23 cellular contexts compared by ENCODE assay signal in genomic region chr20:38230253-38230551, GRCh38. TPM values are rescaled to one million over a fixed set of nuclear protein-coding genes. Genes with fewer than 3 reads are reported as not detected.
A peak's percentile ranks its signal among the peaks of the same experiment; 100 is the strongest.
DNase-seq lines count a peak whose midpoint lies in the region; ATAC-seq, FAIRE-seq and TF ChIP-seq lines count a peak whose summit lies in the region.
"Had no signal": no experiment of that assay in that cellular context is flagged by ENCODE, and none has a peak within 500 bp of the region (broad histone marks: within the 10 kb centered on the region; RNA-seq: fewer than 3 reads in every experiment).

No MANE protein-coding gene starts in this region.

- POLR2A ChIA-PET in A549 (lab: Yijun Ruan, JAX) = interaction anchor here (0.7 kb wide), 1 partner anchor 39 kb away, joined by 5 read pairs; no protein-coding TSS in a partner anchor

- H3K4me3 ChIP-seq in A549 (no peak overlapping the region), brain microvascular endothelial cell (ENCODE audit: low read depth, low read length) (no peak overlapping the region), upper lobe of left lung (no peak overlapping the region)
- H3K4me3 ChIP-seq: BLaER1, GM12878 had no signal

- H3K9me3 ChIP-seq in A549 (no peaks in the 10 kb centered on the region), upper lobe of left lung (no peaks in the 10 kb centered on the region)
- H3K9me3 ChIP-seq: BE2C, BLaER1 had no signal

- ATAC-seq in A549 (no peak), HG02938 (IDR thresholded peaks at IDR 0.05; ENCODE audit: unreplicated experiment) (no peak), upper lobe of left lung (ENCODE audit: low FRiP score in 2 of 2) (no peak)

- H3K36me3 ChIP-seq in brain microvascular endothelial cell (replicated peaks) (peaks cover 71% of the 10 kb centered on the region), upper lobe of left lung (no peaks in the 10 kb centered on the region)
- H3K36me3 ChIP-seq: BE2C, BLaER1 had no signal

- no peak for TF ChIP-seq RAD21 in A549 (conservative IDR thresholded peaks at IDR 0.05 in 1 of 2, IDR thresholded peaks at IDR 0.05 in 1 of 2)

- no peak overlapping the region for H3K27ac ChIP-seq in A549
- peak overlapping the region; percentile 28 for H3K27ac ChIP-seq in brain microvascular endothelial cell
- H3K27ac ChIP-seq in cingulate gyrus (ENCODE audit: low read depth, low read length) = peak overlapping the region; percentile 62
- no peak overlapping the region for H3K27ac ChIP-seq in upper lobe of left lung
- H3K27ac ChIP-seq: 22Rv1, BLaER1, C4-2B had no signal

- H3K4me1 ChIP-seq in A549 = no peaks in the 10 kb centered on the region
- no peaks in the 10 kb centered on the region for H3K4me1 ChIP-seq in upper lobe of left lung
- H3K4me1 ChIP-seq: BE2C had no signal

- no peak for FAIRE-seq in A549 (lab: Jason Lieb, UNC)
- FAIRE-seq: GM12892 had no signal

- H3K4me3 Mint-ChIP-seq in neural crest cell = no peak overlapping the region
- H3K4me3 Mint-ChIP-seq: CD4-positive, alpha-beta memory T cell; CD8-positive, alpha-beta memory T cell had no signal

- H3K27me3 ChIP-seq in brain microvascular endothelial cell (replicated peaks) (no peaks in the 10 kb centered on the region), upper lobe of left lung (no peaks in the 10 kb centered on the region)
- H3K27me3 ChIP-seq: BE2C, BLaER1 had no signal

- DNase-seq in A549 (ENCODE audit: low read depth in 1 of 2, low spot score in 1 of 2) (no peak), brain microvascular endothelial cell (no peak), neural crest cell (ENCODE audit: low read depth, low spot score) (no peak), C1 segment of cervical spinal cord (lab: John Stamatoyannopoulos, UW) (no peak), upper lobe of left lung (no peak)
- DNase-seq: BE2C; CD4-positive, alpha-beta memory T cell; CD8-positive, alpha-beta memory T cell; COR-L47; DMS 273 treated with DMSO at 0.1 percent for 48 hours; DMS153; DMS79; DND-41; GDM1 had no signal

- H3K4me2 ChIP-seq in A549 = no peak overlapping the region
- H3K4me2 ChIP-seq: BLaER1 had no signal

- H3K4me1 Mint-ChIP-seq in neural crest cell = peaks cover 7% of the 10 kb centered on the region
- H3K4me1 Mint-ChIP-seq: CD4-positive, alpha-beta memory T cell; CD8-positive, alpha-beta memory T cell had no signal

- in situ Hi-C loops in brain microvascular endothelial cell (cut with HindIII; ENCODE audit: low pct_ligation_motif_present, low sequenced_read_pairs) = no loop called here

- no peaks in the 10 kb centered on the region for H3K36me3 Mint-ChIP-seq in neural crest cell (ENCODE audit: low read depth)
- H3K36me3 Mint-ChIP-seq: CD4-positive, alpha-beta memory T cell; CD8-positive, alpha-beta memory T cell had no signal

- WGBS in A549 (ENCODE audit: missing lambda C conversion rate) = 36% methylated on average over 1 of the region's 1 CpG
- WGBS in upper lobe of left lung, 2 donors = 85 to 94% methylated on average over 1 of the region's 1 CpG

- no peaks in the 10 kb centered on the region for H3K9me3 Mint-ChIP-seq in neural crest cell
- H3K9me3 Mint-ChIP-seq: CD8-positive, alpha-beta memory T cell had no signal

- TF ChIP-seq CTCF in A549 (IDR thresholded peaks at IDR 0.05) (no peak), brain microvascular endothelial cell (IDR thresholded peaks at IDR 0.05; ENCODE audit: low read depth, low read length, missing control alignments) (no peak), neural crest cell (conservative IDR thresholded peaks at IDR 0.05) (no peak), upper lobe of left lung (IDR thresholded peaks at IDR 0.05) (no peak)

- TF ChIP-seq POLR2A in A549 (IDR thresholded peaks at IDR 0.05; ENCODE audit: low read length) = no peak
- no peak for TF ChIP-seq POLR2A in upper lobe of left lung (IDR thresholded peaks at IDR 0.05)

- H3K27ac Mint-ChIP-seq in neural crest cell (ENCODE audit: unreplicated experiment) = peak overlapping the region; percentile 71
- H3K27ac Mint-ChIP-seq: CD8-positive, alpha-beta memory T cell had no signal

- TF ChIP-seq EP300 in A549 (IDR thresholded peaks at IDR 0.05) = no peak
- no peak for TF ChIP-seq EP300 in upper lobe of left lung (IDR thresholded peaks at IDR 0.05)

- no peaks in the 10 kb centered on the region for H3K27me3 Mint-ChIP-seq in neural crest cell (ENCODE audit: low read depth)

- CTCF ChIA-PET in A549 (lab: Yijun Ruan, JAX) = interaction anchor here (0.7 to 12.7 kb wide), 7 partner anchors 9 to 522 kb away, joined by 3 to 107 read pairs (median 3); no protein-coding TSS in a partner anchor

TF ChIP-seq in A549, 52 proteins besides CTCF, POLR2A, EP300 and RAD21:
- TF ChIP-seq ZFP36 (IDR thresholded peaks at IDR 0.05; ENCODE audit: borderline replicate concordance, partially characterized antibody) (peak; percentile 70), JUN (IDR thresholded peaks at IDR 0.05) (no peak)

RNA-seq across cellular contexts. Expression of gene KIAA1755, which starts 30.3 kb away (rescaled TPM):
- polyA plus RNA-seq in A549 (2011; rRNA removed) (0.04 and 0.05 TPM in 2 replicates), A549 (2017; fragmentation: RNase III; extraction: RNeasy Plus Mini Kit Qiagen cat#74134 plus additional on column Dnase treatment) (0.13 to 0.25 TPM (median 0.21 TPM) in 3 replicates)
- polyA plus RNA-seq in A549 (2012; cell fraction: cytosol; rRNA removed) = 0.07 and 0.10 TPM in 2 replicates
- polyA plus RNA-seq in A549 (2012; cell fraction: nucleus; rRNA removed) = 0.28 and 0.33 TPM in 2 replicates
- polyA minus RNA-seq in A549 (2011; rRNA and poly(A)+ RNA removed) = 0.17 and 0.24 TPM in 2 replicates
- total RNA-seq in neural crest cell (8.6 and 9.5 TPM in 2 replicates), upper lobe of left lung (1 to 10 TPM in 3 of 6 donors, under 1 TPM in 3; 0.15 to 3.1 (median 1.4) TPM)
- total RNA-seq: A673; CD4-positive, alpha-beta memory T cell; CD8-positive, alpha-beta memory T cell; G401; GM12878 had no signal
- polyA plus RNA-seq: CD4-positive, alpha-beta memory T cell; CD8-positive, alpha-beta memory T cell; GM12878 had no signal

Comparison
In these comparisons a context has a peak if more than half of its experiments do, and no peak if none do; other contexts are left out.
1. H3K27ac ChIP-seq: peak in brain microvascular endothelial cell (single experiment) and cingulate gyrus (single experiment); none in A549 (0 of 2) and upper lobe of left lung (0 of 4).